8 cellular contexts compared by ENCODE assay signal in genomic region chr1:204075116-204075636, GRCh38. TPM values are rescaled to one million over a fixed set of nuclear protein-coding genes. Genes with fewer than 3 reads are reported as not detected.
A peak's percentile ranks its signal among the peaks of the same experiment; 100 is the strongest.
DNase-seq lines count a peak whose midpoint lies in the region; ATAC-seq and TF ChIP-seq lines count a peak whose summit lies in the region.

No MANE protein-coding gene starts in this region.

- H3K4me1 Mint-ChIP-seq in neural crest cell: peaks cover 53% of the 10 kb centered on the region

- no peak for DNase-seq in SJSA1 (ENCODE audit: low read depth in 1 of 2, low spot score in 2 of 2)
- peak; percentile 20 for DNase-seq in fibroblast of mammary gland (ENCODE audit: low read depth)
- DNase-seq in neural crest cell (ENCODE audit: low read depth, low spot score): no peak
- no peak for DNase-seq in occipital lobe (lab: John Stamatoyannopoulos, UW)

- H3K4me3 Mint-ChIP-seq in neural crest cell: peak overlapping the region; percentile 98

- no peaks in the 10 kb centered on the region for H3K27me3 ChIP-seq in SJSA1 (replicated peaks)

- TF ChIP-seq CTCF in C4-2B (conservative IDR thresholded peaks at IDR 0.05) (no peak), fibroblast of mammary gland (conservative IDR thresholded peaks at IDR 0.05; ENCODE audit: control insufficient read depth, insufficient read depth, low read depth, low read length) (no peak), neural crest cell (conservative IDR thresholded peaks at IDR 0.05) (no peak)

- H3K9me3 ChIP-seq in SJSA1 (replicated peaks): no peaks in the 10 kb centered on the region; the same call in 1 of the 2 replicates

- H3K4me3 ChIP-seq in SJSA1: peak overlapping the region; percentile 75
- H3K4me3 ChIP-seq in fibroblast of mammary gland (ENCODE audit: control insufficient read depth, low read depth, low read length): peak overlapping the region; percentile 62

- H3K36me3 ChIP-seq in SJSA1: peaks cover 8% of the 10 kb centered on the region; the same call in 1 of the 2 replicates

- H3K27ac ChIP-seq in C4-2B (peak overlapping the region; percentile 71), SJSA1 (no peak overlapping the region; the same call in 1 of the 2 replicates)

- no peak for ATAC-seq in HG02763 (IDR thresholded peaks at IDR 0.05; ENCODE audit: unreplicated experiment)
- ATAC-seq in GM18519 (IDR thresholded peaks at IDR 0.05; ENCODE audit: low FRiP score, unreplicated experiment): no peak
- no peak for ATAC-seq in GM18870 (IDR thresholded peaks at IDR 0.05; ENCODE audit: unreplicated experiment)

- H3K36me3 Mint-ChIP-seq in neural crest cell (ENCODE audit: low read depth): no peaks in the 10 kb centered on the region

- H3K27ac Mint-ChIP-seq in neural crest cell (ENCODE audit: unreplicated experiment): peak overlapping the region; percentile 50

- H3K9me3 Mint-ChIP-seq in neural crest cell: no peaks in the 10 kb centered on the region

- H3K27me3 Mint-ChIP-seq in neural crest cell (ENCODE audit: low read depth): peaks cover 4% of the 10 kb centered on the region

- peaks cover 68% of the 10 kb centered on the region for H3K4me1 ChIP-seq in SJSA1 (replicated peaks)

RNA-seq across cellular contexts. Expression of gene SOX13, which starts 2.3 kb away (rescaled TPM):
- total RNA-seq in SJSA1 (2014; rRNA removed; shearing (Covaris generic)): 9.0 and 15.5 TPM in 2 replicates
- 60.9 and 64.4 TPM in 2 replicates for total RNA-seq in neural crest cell
- total RNA-seq in occipital lobe: 0.78 TPM
